Comparison of ENCODE assay signal across 9 cellular contexts in the genomic region with DNA sequence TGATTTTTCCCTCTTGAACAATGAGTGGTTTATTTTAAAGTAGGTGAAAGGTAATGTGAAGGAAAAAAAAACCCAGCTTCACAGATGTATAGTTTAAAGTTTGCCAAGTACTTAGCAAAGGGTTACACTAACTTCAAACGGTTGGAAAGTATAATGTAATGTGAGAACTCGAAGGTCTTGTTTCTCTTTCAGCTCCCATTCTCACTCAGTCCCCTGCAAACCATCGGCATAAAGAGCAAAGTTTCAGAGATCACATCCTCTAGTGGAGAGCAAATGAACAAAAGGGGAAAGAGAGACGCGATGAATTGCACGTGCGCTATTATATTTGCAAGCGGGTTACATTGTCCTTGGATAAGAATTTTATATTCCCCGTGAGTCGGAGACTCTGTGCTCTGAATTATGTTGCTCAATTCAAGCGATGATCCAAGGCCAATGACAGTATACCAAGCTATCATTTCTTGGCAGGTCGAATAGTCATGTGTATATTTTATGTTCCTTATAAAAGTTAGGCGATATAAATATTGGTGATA. TPM values are rescaled to one million over a fixed set of nuclear protein-coding genes. Genes with fewer than 3 reads are reported as not detected.
DNase-seq lines count a peak whose midpoint lies in the region; ATAC-seq and TF ChIP-seq lines count a peak whose summit lies in the region.
"Had no signal": no experiment of that assay in that cellular context is flagged by ENCODE, and none has a peak within 500 bp of the region (broad histone marks: within the 10 kb centered on the region; RNA-seq: fewer than 3 reads in every experiment).

No MANE protein-coding gene starts in this region.

- H3K27ac ChIP-seq in coronary artery: no peak overlapping the region
- H3K27ac ChIP-seq: SK-N-MC had no signal

- ATAC-seq in GM21619 (IDR thresholded peaks at IDR 0.05; ENCODE audit: unreplicated experiment): peak; percentile 98
- peak; percentile 48 for ATAC-seq in omental fat pad (ENCODE audit: low FRiP score)

- DNase-seq in GM12865 (ENCODE audit: low read depth) (peak; percentile 30), HuH-7 (ENCODE audit: low spot score) (peak; percentile 31), coronary artery (ENCODE audit: low spot score) (no peak), omental fat pad (ENCODE audit: low spot score) (no peak), cerebellar nuclear complex (lab: John Stamatoyannopoulos, UW) (no peak), NCI-H2227 treated with DMSO at 0.1 percent for 48 hours (lab: John Stamatoyannopoulos, UW) (no peak), SIG-M5 (lab: John Stamatoyannopoulos, UW) (no peak)

- TF ChIP-seq CTCF in GM12865 (IDR thresholded peaks at IDR 0.05; ENCODE audit: insufficient read depth, low read depth, low read length, missing control alignments): no peak
- no peak for TF ChIP-seq CTCF in coronary artery (IDR thresholded peaks at IDR 0.05)
- TF ChIP-seq CTCF in omental fat pad (IDR thresholded peaks at IDR 0.05): no peak

- H3K4me3 ChIP-seq in GM12865 (ENCODE audit: low read depth, low read length) (no peak overlapping the region), coronary artery (peak overlapping the region; percentile 10)
- H3K4me3 ChIP-seq: SK-N-MC had no signal

RNA-seq across cellular contexts. Expression of gene BIRC3, which starts 37.6 kb away (rescaled TPM):
- total RNA-seq in omental fat pad: 10 to 100 TPM in 1 of 4 donors, 1 to 10 TPM in 3; 3.4 to 30.2 (median 9.1) TPM

Comparison
In these comparisons a context has a peak if more than half of its experiments do, and no peak if none do; other contexts are left out.
1. DNase-seq: peak in GM12865 (single experiment) and HuH-7 (single experiment); none in coronary artery (single experiment), omental fat pad (single experiment), cerebellar nuclear complex (0 of 2), NCI-H2227 treated with DMSO at 0.1 percent for 48 hours (single experiment) and SIG-M5 (single experiment).